ENCODE assay signal across 8 cellular contexts in genomic region chr6:167350731-167351655, GRCh38. TPM values are rescaled to one million over a fixed set of nuclear protein-coding genes. Genes with fewer than 3 reads are reported as not detected.
DNase-seq lines count a peak whose midpoint lies in the region; ATAC-seq and TF ChIP-seq lines count a peak whose summit lies in the region.

No MANE protein-coding gene starts in this region.

- H3K36me3 Mint-ChIP-seq in activated T-helper 17 cell treated with anti-CD3 and anti-CD28 coated beads, Interleukin-2, amount 50 U/mL, for 72 hours (ENCODE audit: low read depth): peaks cover 7% of the 10 kb centered on the region

- ATAC-seq in GM18873 (IDR thresholded peaks at IDR 0.05; ENCODE audit: low FRiP score, unreplicated experiment): peak; percentile 42
- peak; percentile 57 for ATAC-seq in HG03378 (IDR thresholded peaks at IDR 0.05; ENCODE audit: unreplicated experiment)
- ATAC-seq in activated T-helper 17 cell treated with anti-CD3 and anti-CD28 coated beads, Interleukin-2, amount 50 U/mL, for 72 hours (replicated peaks): peak; percentile 80
- peak; percentile 81 for ATAC-seq in omental fat pad (ENCODE audit: low FRiP score)

- H3K36me3 ChIP-seq in OCI-LY1 (ENCODE audit: insufficient read depth, low read length): no peaks in the 10 kb centered on the region

- peaks cover 17% of the 10 kb centered on the region for H3K4me1 Mint-ChIP-seq in activated T-helper 17 cell treated with anti-CD3 and anti-CD28 coated beads, Interleukin-2, amount 50 U/mL, for 72 hours

- no peaks in the 10 kb centered on the region for H3K9me2 ChIP-seq in OCI-LY1 (ENCODE audit: low read depth, low read length)

- peak overlapping the region; percentile 94 for H3K27ac Mint-ChIP-seq in activated T-helper 17 cell treated with anti-CD3 and anti-CD28 coated beads, Interleukin-2, amount 50 U/mL, for 72 hours

- H3K4me3 Mint-ChIP-seq in activated T-helper 17 cell treated with anti-CD3 and anti-CD28 coated beads, Interleukin-2, amount 50 U/mL, for 72 hours: peak overlapping the region; percentile 85

- H3F3A ChIP-seq in OCI-LY1 (ENCODE audit: insufficient read depth, low read length): no peaks in the 10 kb centered on the region

- no peak overlapping the region for H3K27ac ChIP-seq in OCI-LY1 (ENCODE audit: low read depth, low read length, poor library complexity, severe bottlenecking)

- no peaks in the 10 kb centered on the region for H3K9me3 Mint-ChIP-seq in activated T-helper 17 cell treated with anti-CD3 and anti-CD28 coated beads, Interleukin-2, amount 50 U/mL, for 72 hours

- TF ChIP-seq CTCF in OCI-LY1 (IDR thresholded peaks at IDR 0.05; ENCODE audit: low read length) (peak; percentile 81), omental fat pad (IDR thresholded peaks at IDR 0.05) (peak in 1 of 3 donors; percentile 7)

- H3K9me3 ChIP-seq in OCI-LY1 (ENCODE audit: low read length): no peaks in the 10 kb centered on the region

- H4K20me1 ChIP-seq in OCI-LY1 (ENCODE audit: insufficient read depth, low read length): no peaks in the 10 kb centered on the region

- DNase-seq in AG08396 (ENCODE audit: low spot score) (peak; percentile 27), foreskin melanocyte (peak; percentile 42), omental fat pad (ENCODE audit: low spot score) (peak; percentile 67), superior temporal gyrus (ENCODE audit: extremely low spot score) (peak; percentile 71)

- peak overlapping the region; percentile 57 for H3K4me3 ChIP-seq in OCI-LY1 (ENCODE audit: low read depth, low read length, poor library complexity, severe bottlenecking)

- no peaks in the 10 kb centered on the region for H3K27me3 ChIP-seq in OCI-LY1 (ENCODE audit: insufficient read depth, low read length)

- H2AFZ ChIP-seq in OCI-LY1 (ENCODE audit: low read length): no peak overlapping the region

- peaks cover 8% of the 10 kb centered on the region for H3K27me3 Mint-ChIP-seq in activated T-helper 17 cell treated with anti-CD3 and anti-CD28 coated beads, Interleukin-2, amount 50 U/mL, for 72 hours

- H3K4me2 ChIP-seq in OCI-LY1 (ENCODE audit: low read length): peak overlapping the region; percentile 72

- no peaks in the 10 kb centered on the region for H3K79me2 ChIP-seq in OCI-LY1 (ENCODE audit: insufficient read depth, low read length)

- peak overlapping the region; percentile 23; the same call in 1 of the 2 replicates for H3K9ac ChIP-seq in OCI-LY1 (ENCODE audit: low read length)

- peaks cover 10% of the 10 kb centered on the region for H3K4me1 ChIP-seq in OCI-LY1 (ENCODE audit: insufficient read depth, low read length, severe bottlenecking)

RNA-seq across cellular contexts. Expression of gene TTLL2, which starts 26.1 kb away (rescaled TPM):
- not detected for total RNA-seq in activated T-helper 17 cell treated with anti-CD3 and anti-CD28 coated beads, Interleukin-2, amount 50 U/mL, for 72 hours
- total RNA-seq in omental fat pad: not detected

RNA-seq across cellular contexts. Expression of gene UNC93A, which starts 59.9 kb away (rescaled TPM):
- not detected for total RNA-seq in activated T-helper 17 cell treated with anti-CD3 and anti-CD28 coated beads, Interleukin-2, amount 50 U/mL, for 72 hours
- not detected for total RNA-seq in omental fat pad
